1 cellular context compared by ENCODE assay signal in genomic region chr18:41486581-41486980, GRCh38.
TF ChIP-seq lines count a peak whose summit lies in the region.

No MANE protein-coding gene starts in this region.

TF ChIP-seq in WTC11, 78 proteins besides CTCF, POLR2A, EP300 and RAD21 (continued from another document):
- TF ChIP-seq ZBTB43 (CRISPR knock-in tag; IDR thresholded peaks at IDR 0.05) (no peak), E2F5 (CRISPR knock-in tag; IDR thresholded peaks at IDR 0.05) (no peak), HMGXB4 (CRISPR knock-in tag; IDR thresholded peaks at IDR 0.05) (no peak), MLX (CRISPR knock-in tag; IDR thresholded peaks at IDR 0.05) (no peak), TEAD4 (CRISPR knock-in tag; IDR thresholded peaks at IDR 0.05) (no peak), FOXJ3 (CRISPR knock-in tag; IDR thresholded peaks at IDR 0.05; ENCODE audit: borderline replicate concordance) (no peak)
TF ChIP-seq in WTC11: peak in this region for 0.
